Comparison of ENCODE assay signal across 8 cellular contexts in the genomic region with DNA sequence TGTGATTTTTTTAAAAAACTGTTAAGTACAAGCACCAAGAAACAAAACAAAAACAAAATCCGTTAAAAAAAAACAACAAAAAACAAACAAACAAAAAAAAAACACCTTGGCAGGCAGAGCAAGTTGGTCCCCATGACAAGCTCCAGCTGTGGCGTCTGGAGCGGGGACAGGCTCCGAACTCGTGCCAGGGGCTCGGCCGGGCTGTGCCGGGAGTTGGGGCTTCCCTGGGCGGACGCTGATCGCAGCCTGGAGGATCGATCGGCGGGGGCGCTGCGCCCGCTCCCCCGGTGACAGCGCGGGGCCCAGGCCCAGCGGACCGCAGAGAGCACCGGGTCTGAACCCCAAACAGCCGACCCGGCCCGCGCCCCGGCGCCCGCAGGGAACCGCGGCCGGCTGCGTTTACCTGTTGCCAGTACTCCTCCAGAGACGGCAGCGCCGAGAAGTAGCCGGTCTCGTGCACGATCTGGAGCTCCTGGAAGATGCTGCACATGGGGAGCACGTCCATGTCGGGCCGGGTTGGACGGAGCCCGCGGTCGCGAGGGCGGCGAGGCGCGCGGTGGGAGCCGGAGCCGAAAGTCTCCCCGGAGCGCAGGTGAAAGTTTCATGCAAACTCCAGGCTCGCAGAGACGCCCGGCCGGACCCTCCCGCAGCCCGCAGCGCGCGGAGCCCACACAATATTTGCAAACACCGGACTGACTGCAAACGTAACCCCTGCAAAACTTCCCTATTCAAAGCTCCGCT. TPM values are rescaled to one million over a fixed set of nuclear protein-coding genes. Genes with fewer than 3 reads are reported as not detected.
DNase-seq lines count a peak whose midpoint lies in the region; ATAC-seq and TF ChIP-seq lines count a peak whose summit lies in the region.

Gene KLF6 (minus strand): TSS at position 700 of the 741 bp plus-strand sequence. CDS start 195 bp downstream, at position 505.

- TF ChIP-seq CTCF in HFFc6 (IDR thresholded peaks at IDR 0.05), result peak; percentile 17; the same call in 1 of the 2 replicates
- no peak for TF ChIP-seq CTCF in PC-3 (conservative IDR thresholded peaks at IDR 0.05; ENCODE audit: low read depth, low read length)
- no peak for TF ChIP-seq CTCF in kidney epithelial cell (IDR thresholded peaks at IDR 0.05; ENCODE audit: insufficient read depth, low read length, poor library complexity, severe bottlenecking)

- H3K9ac ChIP-seq in PC-3 (ENCODE audit: low read length), result peak within 1 kb of the TSS; percentile 100

- peaks cover 44% of the 10 kb centered on the region for H4K20me1 ChIP-seq in PC-3 (ENCODE audit: low read length)

- peak within 1 kb of the TSS; percentile 98 for H3K27ac ChIP-seq in PC-3 (ENCODE audit: low read length)
- H3K27ac ChIP-seq in caudate nucleus (ENCODE audit: low read depth, low read length), result peak within 1 kb of the TSS; percentile 98

- H3K4me1 Mint-ChIP-seq in HFFc6 (ENCODE audit: low read depth), result peaks cover 46% of the 10 kb centered on the region

- H3K27me3 ChIP-seq in PC-3 (ENCODE audit: low read length), result no peaks in the 10 kb centered on the region
- H3K27me3 ChIP-seq in kidney epithelial cell (ENCODE audit: control insufficient read depth, insufficient read depth, low read length), result no peaks in the 10 kb centered on the region

- H3K27ac Mint-ChIP-seq in HFFc6, result peak within 1 kb of the TSS; percentile 99

- no peaks in the 10 kb centered on the region for H3K9me3 ChIP-seq in PC-3 (ENCODE audit: low read length)

- H3K36me3 ChIP-seq in PC-3 (ENCODE audit: low read depth, low read length) (peaks cover 46% of the 10 kb centered on the region), kidney epithelial cell (ENCODE audit: control insufficient read depth, insufficient read depth, low read length) (peaks cover 5% of the 10 kb centered on the region)

- POLR2A ChIA-PET in PC-3 (lab: Charles Lee; ENCODE audit: unreplicated experiment), result interaction anchor here (0.5 to 1.5 kb wide), 19 partner anchors 8 to 979 kb away, joined by 3 to 25 read pairs (median 5); no protein-coding TSS in a partner anchor

- ATAC-seq in PC-3, result no peak; the same call in 1 of the 2 replicates

- intact Hi-C loops in PC-3 (cut with micrococcal nuclease), result loop anchor here (1.0 to 10.0 kb wide), 7 partner anchors 22 to 890 kb away; no protein-coding TSS in a partner anchor

- H2AFZ ChIP-seq in PC-3 (ENCODE audit: low read length), result no peak within 1 kb of the TSS

- H3K27me3 Mint-ChIP-seq in HFFc6 (ENCODE audit: insufficient read depth), result peaks cover 57% of the 10 kb centered on the region

- H3K4me1 ChIP-seq in PC-3 (ENCODE audit: insufficient read depth, low read length), result peaks cover 30% of the 10 kb centered on the region

- no peaks in the 10 kb centered on the region for H3F3A ChIP-seq in PC-3 (ENCODE audit: low read length, unreplicated experiment)

- peaks cover 20% of the 10 kb centered on the region for H3K9me3 Mint-ChIP-seq in HFFc6

- DNase-seq in NCI-H1105 treated with DMSO at 0.1 percent for 48 hours (lab: John Stamatoyannopoulos, UW), result peak; percentile 3
- DNase-seq in NCI-H1105 (lab: John Stamatoyannopoulos, UW), result no peak
- no peak for DNase-seq in HFFc6
- DNase-seq in PC-3, result no peak
- DNase-seq in caudate nucleus (lab: John Stamatoyannopoulos, UW), result peak in 16 of 61 donors; percentile 17 to 77 (median 59)
- DNase-seq in kidney epithelial cell (ENCODE audit: low read depth), result no peak
- DNase-seq in stimulated activated CD4-positive, alpha-beta T cell treated with anti-CD3 and anti-CD28 coated beads, Interleukin-4, amount 100 ng/mL, for 1 hour, result peak; percentile 51
- DNase-seq in ACHN, result no peak

- no peaks in the 10 kb centered on the region for H3K9me2 ChIP-seq in PC-3 (replicated peaks; ENCODE audit: low read length)

- peaks cover 49% of the 10 kb centered on the region for H3K36me3 Mint-ChIP-seq in HFFc6 (ENCODE audit: low read depth)

- BruUV-seq in PC-3 (replicated peaks; lab: Mats Ljungman, UMichigan), result no TSS peak

- CTCF ChIA-PET in PC-3 (lab: Charles Lee), result interaction anchor here (1.0 kb wide), 1 partner anchor 44 kb away, joined by 3 read pairs; no protein-coding TSS in a partner anchor

- peak within 1 kb of the TSS; percentile 96 for H3K4me3 ChIP-seq in PC-3 (ENCODE audit: low read length)
- H3K4me3 ChIP-seq in kidney epithelial cell (ENCODE audit: low read depth, low read length), result peak within 1 kb of the TSS; percentile 87

- in situ Hi-C loops in ACHN (cut with HindIII; ENCODE audit: low pct_ligation_motif_present, low pct_unique_long_range_greater_than_20kb, low sequenced_read_pairs), result no loop called here

- peaks cover 60% of the 10 kb centered on the region for H3K79me2 ChIP-seq in PC-3 (ENCODE audit: low read length)

- peak within 1 kb of the TSS; percentile 95 for H3K4me2 ChIP-seq in PC-3 (ENCODE audit: low read length)

- peak within 1 kb of the TSS; percentile 96 for H3K4me3 Mint-ChIP-seq in HFFc6

RNA-seq across cellular contexts. Expression of gene KLF6, which starts in this region (rescaled TPM):
- 100 to 1,000 TPM; 114 to 154 (median 142) TPM for total RNA-seq in HFFc6 (2021; fragmentation: NEBNext Ultra II Directional; extraction: Animal tissue kit (Norgen Biotek cat#: 25700))
- total RNA-seq in PC-3 (2014; rRNA removed) (94.5 and 112 TPM in 2 replicates), kidney epithelial cell (125 and 131 TPM in 2 replicates)

Comparison
In these comparisons a context has a peak if more than half of its experiments do, and no peak if none do; other contexts are left out.
1. DNase-seq: peak in NCI-H1105 treated with DMSO at 0.1 percent for 48 hours (single experiment) and stimulated activated CD4-positive, alpha-beta T cell treated with anti-CD3 and anti-CD28 coated beads, Interleukin-4, amount 100 ng/mL, for 1 hour (single experiment); none in NCI-H1105 (single experiment), HFFc6 (single experiment), PC-3 (single experiment), kidney epithelial cell (single experiment) and ACHN (single experiment).